Comparison of ENCODE assay signal across 22 cellular contexts in genomic region chr4:144687466-144687865, GRCh38. TPM values are rescaled to one million over a fixed set of nuclear protein-coding genes. Genes with fewer than 3 reads are reported as not detected.
"Had no signal": no experiment of that assay in that cellular context is flagged by ENCODE, and none has a peak within 500 bp of the region (broad histone marks: within the 10 kb centered on the region; RNA-seq: fewer than 3 reads in every experiment).

No MANE protein-coding gene starts in this region.

- H3K4me3 ChIP-seq: coronary artery, heart left ventricle, mucosa of descending colon, skin epidermis, thoracic aorta, transverse colon had no signal

- FAIRE-seq: endothelial cell of umbilical vein had no signal

- DNase-seq: central memory CD4-positive, alpha-beta T cell; effector CD4-positive, alpha-beta T cell; endodermal cell; foreskin melanocyte; heart left ventricle; hippocampal formation; left colon; mucosa of descending colon; naive thymus-derived CD8-positive, alpha-beta T cell; posterior cingulate gyrus; right cardiac atrium; stimulated activated CD4-positive, alpha-beta T cell treated with anti-CD3 and anti-CD28 coated beads, Interleukin-2, amount 100 ng/mL, for 24 hours; stimulated activated CD4-positive, alpha-beta T cell treated with anti-CD3 and anti-CD28 coated beads, Interleukin-4, amount 100 ng/mL, for 4 hours; stimulated activated naive B cell treated with anti-CD40 and anti-IgM and Interleukin-4, amounts not matched to agents 10 μg/mL and 1 μg/mL and 100 μg/mL, for 72 hours; stimulated activated naive CD8-positive, alpha-beta T cell treated with anti-CD3 and anti-CD28 coated beads, Interleukin-15, amount 100 ng/mL, for 72 hours; substantia nigra; transverse colon had no signal

- ATAC-seq: heart left ventricle; left colon; mucosa of descending colon; naive thymus-derived CD8-positive, alpha-beta T cell; right cardiac atrium; stimulated activated naive B cell treated with anti-CD40 and anti-IgM and Interleukin-4, amounts not matched to agents 10 μg/mL and 1 μg/mL and 100 μg/mL, for 72 hours; stimulated activated naive CD8-positive, alpha-beta T cell treated with anti-CD3 and anti-CD28 coated beads, Interleukin-15, amount 100 ng/mL, for 72 hours had no signal

- H3K9me3 ChIP-seq: heart left ventricle, mucosa of descending colon, thoracic aorta, transverse colon had no signal

- H3K27ac ChIP-seq: coronary artery, heart left ventricle, skin epidermis, thoracic aorta, transverse colon had no signal

- H3K36me3 ChIP-seq: heart left ventricle, thoracic aorta, transverse colon had no signal

- H3K4me1 ChIP-seq: heart left ventricle had no signal

- H3K27me3 ChIP-seq: heart left ventricle, transverse colon had no signal

RNA-seq across cellular contexts. Expression of gene HHIP, which starts 41.5 kb away (rescaled TPM):
- total RNA-seq: naive thymus-derived CD8-positive, alpha-beta T cell had no signal
- polyA plus RNA-seq: esophagus; naive thymus-derived CD8-positive, alpha-beta T cell had no signal
